Comparison of ENCODE assay signal across 9 cellular contexts in genomic region chr16:89324056-89325010, GRCh38.
DNase-seq lines count a peak whose midpoint lies in the region; ATAC-seq and TF ChIP-seq lines count a peak whose summit lies in the region.
"Had no signal": no experiment of that assay in that cellular context is flagged by ENCODE, and none has a peak within 500 bp of the region (broad histone marks: within the 10 kb centered on the region; RNA-seq: fewer than 3 reads in every experiment).

No MANE protein-coding gene starts in this region.

- DNase-seq in neural progenitor cell (ENCODE audit: low spot score) (no peak), NCI-H446 (lab: John Stamatoyannopoulos, UW) (no peak), KBM-7 (no peak)

- peaks cover 23% of the 10 kb centered on the region for H3F3A ChIP-seq in neural progenitor cell (ENCODE audit: low read depth)

- ATAC-seq in GM18867 (IDR thresholded peaks at IDR 0.05; ENCODE audit: unreplicated experiment) (peak; percentile 44), HG03520 (IDR thresholded peaks at IDR 0.05; ENCODE audit: unreplicated experiment) (peak; percentile 43), GM21528 (IDR thresholded peaks at IDR 0.05; ENCODE audit: low FRiP score, unreplicated experiment) (no peak), HG03280 (IDR thresholded peaks at IDR 0.05; ENCODE audit: unreplicated experiment) (no peak)

- no peak overlapping the region for H3K4me2 ChIP-seq in neural progenitor cell

- peak overlapping the region; percentile 59 for H3K27ac ChIP-seq in angular gyrus (ENCODE audit: low read depth, low read length)
- peak overlapping the region; percentile 34 for H3K27ac ChIP-seq in neural progenitor cell

- H3K9me3 ChIP-seq in neural progenitor cell (ENCODE audit: low read depth): no peaks in the 10 kb centered on the region

- peaks cover 98% of the 10 kb centered on the region for H4K20me1 ChIP-seq in neural progenitor cell (ENCODE audit: low read depth)

- H2AFZ ChIP-seq in neural progenitor cell (replicated peaks): no peak overlapping the region

- H3K36me3 Mint-ChIP-seq in neural progenitor cell: peaks cover 10% of the 10 kb centered on the region

- no peak overlapping the region for H3K9ac ChIP-seq in neural progenitor cell

- H3K9me3 Mint-ChIP-seq in neural progenitor cell: no peaks in the 10 kb centered on the region

- peaks cover 5% of the 10 kb centered on the region for H3K27me3 Mint-ChIP-seq in neural progenitor cell (ENCODE audit: insufficient read depth, low read depth)

- peak overlapping the region; percentile 49 for H3K4me3 Mint-ChIP-seq in neural progenitor cell

- H3K4me1 ChIP-seq in neural progenitor cell: peaks cover 61% of the 10 kb centered on the region

- no peaks in the 10 kb centered on the region for H3K27me3 ChIP-seq in neural progenitor cell

- no peak for TF ChIP-seq CTCF in neural progenitor cell (IDR thresholded peaks at IDR 0.05)

- H3K27ac Mint-ChIP-seq in neural progenitor cell: peak overlapping the region; percentile 89

- peaks cover 98% of the 10 kb centered on the region for H3K79me2 ChIP-seq in neural progenitor cell (ENCODE audit: low read depth)

- peaks cover 67% of the 10 kb centered on the region for H3K4me1 Mint-ChIP-seq in neural progenitor cell

- in situ Hi-C loops in KBM-7 (cut with MboI; ENCODE audit: low pct_unique_long_range_greater_than_20kb, low sequenced_read_pairs): no loop called here

- H3K36me3 ChIP-seq in neural progenitor cell: no peaks in the 10 kb centered on the region

- no peak overlapping the region for H3K4me3 ChIP-seq in neural progenitor cell
- H3K4me3 ChIP-seq: lung had no signal

Comparison
In these comparisons a context has a peak if more than half of its experiments do, and no peak if none do; other contexts are left out.
1. ATAC-seq: peak in GM18867 (single experiment) and HG03520 (single experiment); none in GM21528 (single experiment) and HG03280 (single experiment).